In the genomic region with DNA sequence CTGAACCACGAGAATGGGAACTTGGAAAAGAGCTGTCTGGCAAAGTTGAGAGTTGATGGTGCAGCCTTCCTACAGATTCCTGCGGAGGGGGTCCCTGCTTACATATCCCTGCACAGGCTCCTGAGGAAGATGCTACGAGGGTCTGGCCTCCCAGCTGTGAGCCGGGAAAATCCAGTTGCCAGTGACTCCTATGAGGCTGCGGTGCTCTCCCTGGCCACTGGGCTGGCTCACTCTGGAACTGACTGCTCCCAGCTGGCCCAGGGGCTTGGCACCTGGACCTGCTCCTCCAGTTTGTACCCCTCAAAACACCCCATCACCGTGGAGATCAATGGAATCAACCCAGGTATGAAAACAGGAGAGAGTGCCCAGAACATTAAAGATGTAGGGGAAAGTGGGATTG, we compare ENCODE assay signal across 5 cellular contexts. TPM values are rescaled to one million over a fixed set of nuclear protein-coding genes. Genes with fewer than 3 reads are reported as not detected.
"Had no signal": no experiment of that assay in that cellular context is flagged by ENCODE, and none has a peak within 500 bp of the region (broad histone marks: within the 10 kb centered on the region; RNA-seq: fewer than 3 reads in every experiment).

No MANE protein-coding gene starts in this region.

RNA-seq across cellular contexts. Expression of a gene that starts 53.1 kb away (rescaled TPM):
- total RNA-seq: H1, H4, H7, H9 had no signal
- polyA plus RNA-seq: GM23248, H1 had no signal
